ENCODE assay signal across 21 cellular contexts in genomic region chr7:107691713-107692112, GRCh38. TPM values are rescaled to one million over a fixed set of nuclear protein-coding genes. Genes with fewer than 3 reads are reported as not detected.
DNase-seq lines count a peak whose midpoint lies in the region; TF ChIP-seq lines count a peak whose summit lies in the region.
"Had no signal": no experiment of that assay in that cellular context is flagged by ENCODE, and none has a peak within 500 bp of the region (broad histone marks: within the 10 kb centered on the region; RNA-seq: fewer than 3 reads in every experiment).

No MANE protein-coding gene starts in this region.

- H3K9ac ChIP-seq in skeletal muscle satellite cell (ENCODE audit: low read depth, low read length) = peak overlapping the region; percentile 8

- peaks cover 3% of the 10 kb centered on the region for H3K9me3 Mint-ChIP-seq in glutamatergic neuron (ENCODE audit: unreplicated experiment)
- H3K9me3 Mint-ChIP-seq: activated naive CD8-positive, alpha-beta T cell treated with anti-CD3 and anti-CD28 coated beads for 36 hours; central memory CD8-positive, alpha-beta T cell; endodermal cell; stimulated activated effector memory CD8-positive, alpha-beta T cell treated with anti-CD3 and anti-CD28 coated beads, Interleukin-12 subunit alpha, Interleukin-12 subunit beta, amount 100 ng/mL, for 72 hours; WTC11 had no signal

- H3K27me3 ChIP-seq in skeletal muscle satellite cell (ENCODE audit: control insufficient read depth, insufficient read depth, low read length) = no peaks in the 10 kb centered on the region
- H3K27me3 ChIP-seq in spleen (replicated peaks in 1 of 7) = no peaks in the 10 kb centered on the region
- H3K27me3 ChIP-seq: ovary, tibial nerve had no signal

- no peaks in the 10 kb centered on the region for H3K36me3 ChIP-seq in skeletal muscle satellite cell (ENCODE audit: insufficient read depth, low read length)
- no peaks in the 10 kb centered on the region for H3K36me3 ChIP-seq in spleen
- H3K36me3 ChIP-seq: ovary, tibial nerve had no signal

- in situ Hi-C loops in astrocyte of the cerebellum (cut with HindIII; ENCODE audit: low sequenced_read_pairs) = no loop called here
- in situ Hi-C loops in GM13977 (cut with MboI; ENCODE audit: low pct_unique_long_range_greater_than_20kb, low sequenced_read_pairs, unreplicated experiment) = no loop called here

- H3K4me2 ChIP-seq in skeletal muscle satellite cell (ENCODE audit: low read length) = peak overlapping the region; percentile 72

- H3K4me1 Mint-ChIP-seq in glutamatergic neuron (ENCODE audit: low read depth, unreplicated experiment) = peaks cover 7% of the 10 kb centered on the region
- H3K4me1 Mint-ChIP-seq: central memory CD8-positive, alpha-beta T cell had no signal

- H3K4me3 ChIP-seq in astrocyte of the cerebellum (ENCODE audit: low read depth, low read length) = no peak overlapping the region
- peak overlapping the region; percentile 36 for H3K4me3 ChIP-seq in skeletal muscle satellite cell (ENCODE audit: low read length)
- no peak overlapping the region for H3K4me3 ChIP-seq in spleen
- H3K4me3 ChIP-seq: ovary, tibial nerve had no signal

- no peak overlapping the region for H3K27ac ChIP-seq in spleen
- H3K27ac ChIP-seq: 22Rv1, ovary, tibial nerve had no signal

- peaks cover 2% of the 10 kb centered on the region for H3K27me3 Mint-ChIP-seq in glutamatergic neuron (ENCODE audit: unreplicated experiment)

- DNase-seq in DMS 273 (lab: John Stamatoyannopoulos, UW; ENCODE audit: unreplicated experiment) (peak; percentile 51), DMS 273 treated with DMSO at 0.1 percent for 48 hours (lab: John Stamatoyannopoulos, UW) (no peak), astrocyte of the cerebellum (ENCODE audit: low read depth) (peak; percentile 28), glutamatergic neuron (peak; percentile 21), spleen (no peak), GM13977 (ENCODE audit: low spot score) (no peak), epidermal melanocyte (ENCODE audit: insufficient read length, low spot score) (no peak)
- DNase-seq: activated CD8-positive, alpha-beta T cell treated with anti-CD3 and anti-CD28 coated beads, Interleukin-2, amount 10 ng/mL, durations not matched to agents 7 days and 5 days; activated naive CD8-positive, alpha-beta T cell treated with anti-CD3 and anti-CD28 coated beads for 36 hours; activated T-cell treated with anti-CD3 and anti-CD28 coated beads, Interleukin-2, amount 50 U/mL, for 48 hours; C1 segment of cervical spinal cord; endodermal cell; foreskin melanocyte; Karpas-422; ovary had no signal

- whole genome bisulfite sequencing in spleen, 5 donors = 11 to 21% (median 15%) methylated on average over 3 of the region's 3 CpGs

- TF ChIP-seq CTCF in astrocyte of the cerebellum (IDR thresholded peaks at IDR 0.05; ENCODE audit: low read depth, low read length, missing control alignments) (no peak), glutamatergic neuron (IDR thresholded peaks at IDR 0.05; ENCODE audit: partially characterized antibody, unreplicated experiment) (no peak), spleen (IDR thresholded peaks at IDR 0.05 in 8 of 11, conservative IDR thresholded peaks at IDR 0.05 in 3 of 11) (no peak), GM13977 (IDR thresholded peaks at IDR 0.05; ENCODE audit: extremely low read depth, insufficient read depth, missing control alignments) (no peak)

- no peak for TF ChIP-seq POLR2A in spleen (IDR thresholded peaks at IDR 0.05)

- intact Hi-C loops in spleen (cut with DNase I; ENCODE audit: low total_unique reads) = no loop called here

- no peak overlapping the region for H3K27ac Mint-ChIP-seq in glutamatergic neuron (ENCODE audit: unreplicated experiment)
- H3K27ac Mint-ChIP-seq: activated CD8-positive, alpha-beta T cell treated with anti-CD3 and anti-CD28 coated beads, Interleukin-2, amount 10 ng/mL, durations not matched to agents 7 days and 5 days; activated naive CD8-positive, alpha-beta T cell treated with anti-CD3 and anti-CD28 coated beads for 36 hours; endodermal cell; stimulated activated effector memory CD8-positive, alpha-beta T cell treated with anti-CD3 and anti-CD28 coated beads, Interleukin-12 subunit alpha, Interleukin-12 subunit beta, amount 100 ng/mL, for 72 hours; WTC11 had no signal

- peaks cover 55% of the 10 kb centered on the region for H3K4me1 ChIP-seq in skeletal muscle satellite cell (ENCODE audit: control insufficient read depth, insufficient read depth, low read length)
- peaks cover 0 to 9% (median 2%) of the 10 kb centered on the region in 6 donors for H3K4me1 ChIP-seq in spleen

- no peak overlapping the region for H3K4me3 Mint-ChIP-seq in glutamatergic neuron (ENCODE audit: unreplicated experiment)
- H3K4me3 Mint-ChIP-seq: activated CD8-positive, alpha-beta T cell treated with anti-CD3 and anti-CD28 coated beads, Interleukin-2, amount 10 ng/mL, durations not matched to agents 7 days and 5 days; activated naive CD8-positive, alpha-beta T cell treated with anti-CD3 and anti-CD28 coated beads for 36 hours; central memory CD8-positive, alpha-beta T cell; endodermal cell; stimulated activated effector memory CD8-positive, alpha-beta T cell treated with anti-CD3 and anti-CD28 coated beads, Interleukin-12 subunit alpha, Interleukin-12 subunit beta, amount 100 ng/mL, for 72 hours; WTC11 had no signal

- H3K9me3 ChIP-seq in skeletal muscle satellite cell (replicated peaks; ENCODE audit: low read length) (no peaks in the 10 kb centered on the region), spleen (no peaks in the 10 kb centered on the region)
- H3K9me3 ChIP-seq: ovary, tibial nerve had no signal

- no peaks in the 10 kb centered on the region for H3K36me3 Mint-ChIP-seq in glutamatergic neuron (ENCODE audit: unreplicated experiment)
- H3K36me3 Mint-ChIP-seq: activated naive CD8-positive, alpha-beta T cell treated with anti-CD3 and anti-CD28 coated beads for 36 hours; stimulated activated effector memory CD8-positive, alpha-beta T cell treated with anti-CD3 and anti-CD28 coated beads, Interleukin-12 subunit alpha, Interleukin-12 subunit beta, amount 100 ng/mL, for 72 hours; WTC11 had no signal

RNA-seq across cellular contexts. Expression of gene SLC26A4, which starts 31.1 kb away (rescaled TPM):
- 0.34 TPM for total RNA-seq in glutamatergic neuron (ENCODE audit: unreplicated experiment)
- total RNA-seq in skeletal muscle satellite cell (2012; rRNA removed) = 0.87 and 2.0 TPM in 2 replicates
- total RNA-seq in spleen = under 1 TPM; 0.09 to 0.75 (median 0.35) TPM
- polyA plus RNA-seq in spleen = under 1 TPM; 0.10 to 0.24 (median 0.17) TPM

RNA-seq across cellular contexts. Expression of gene CBLL1, which starts 52.2 kb away (rescaled TPM):
- total RNA-seq in glutamatergic neuron (ENCODE audit: unreplicated experiment) = 35.6 TPM
- total RNA-seq in skeletal muscle satellite cell (2012; rRNA removed) = 13.3 and 18.3 TPM in 2 replicates
- 10 to 100 TPM; 25.3 to 41.0 (median 35.5) TPM for total RNA-seq in spleen
- polyA plus RNA-seq in spleen = 1 to 10 TPM; 5.4 to 7.9 (median 7.6) TPM

Comparison
In these comparisons a context has a peak if more than half of its experiments do, and no peak if none do; other contexts are left out.
1. DNase-seq: peak in DMS 273 (single experiment), astrocyte of the cerebellum (single experiment) and glutamatergic neuron (single experiment); none in DMS 273 treated with DMSO at 0.1 percent for 48 hours (single experiment), spleen (single experiment), GM13977 (single experiment) and epidermal melanocyte (single experiment).